In the genomic region with DNA sequence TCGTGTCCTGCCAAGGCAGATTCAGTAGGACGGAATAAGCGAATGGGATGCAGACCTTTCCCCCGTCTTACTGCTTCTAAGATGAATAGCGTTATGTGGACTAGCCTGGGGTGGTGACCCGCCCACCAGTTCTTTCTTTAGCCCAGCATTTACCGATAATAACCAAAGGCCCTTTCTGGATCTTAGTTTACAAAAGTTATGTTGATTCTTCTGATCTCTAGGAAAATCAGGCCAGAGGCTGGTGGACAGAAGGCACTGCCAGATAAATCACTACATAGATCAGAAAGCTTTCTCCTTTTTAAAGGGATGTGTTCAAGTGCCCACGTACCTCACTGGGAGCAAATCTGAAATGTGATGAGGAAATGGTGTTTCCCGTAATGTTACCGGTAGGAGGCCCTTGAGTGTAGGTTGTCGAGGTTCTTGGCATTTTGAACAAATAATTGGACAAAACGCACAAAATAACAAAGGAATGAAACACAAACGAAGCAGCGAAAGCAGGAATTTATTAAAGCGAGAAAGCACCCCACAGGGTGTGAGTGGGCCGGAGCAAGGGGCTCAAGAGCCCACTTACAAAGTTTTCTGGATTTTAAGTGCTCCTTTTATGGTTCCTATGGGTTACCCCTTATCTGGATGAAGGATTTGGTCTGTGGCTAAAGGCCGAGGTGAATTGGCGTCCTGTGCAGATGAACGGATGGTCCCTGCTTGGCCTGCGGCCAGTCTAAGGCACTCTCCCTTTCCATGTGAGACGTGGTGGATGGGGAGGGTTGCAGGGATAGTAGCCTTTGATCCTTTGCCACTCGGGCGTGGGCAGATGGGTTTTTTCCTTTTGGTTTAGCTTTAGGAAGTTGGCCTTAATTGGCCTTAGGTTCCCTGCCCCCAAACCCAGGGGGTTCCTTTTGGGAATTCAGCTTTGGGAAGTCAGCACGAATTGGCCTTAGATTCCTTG, we compare ENCODE assay signal across 8 cellular contexts. TPM values are rescaled to one million over a fixed set of nuclear protein-coding genes. Genes with fewer than 3 reads are reported as not detected.
A peak's percentile ranks its signal among the peaks of the same experiment; 100 is the strongest.
DNase-seq lines count a peak whose midpoint lies in the region; ATAC-seq and TF ChIP-seq lines count a peak whose summit lies in the region.

No MANE protein-coding gene starts in this region.

- WGBS in iPS DF 6.9 (ENCODE audit: insufficient coverage, insufficient read length) = no CpG with 5 or more reads among the region's 24 CpGs

- no peaks in the 10 kb centered on the region for H3K27me3 ChIP-seq in CD8-positive, alpha-beta T cell (ENCODE audit: insufficient read depth, low read length)
- no peaks in the 10 kb centered on the region for H3K27me3 ChIP-seq in iPS DF 6.9 (ENCODE audit: control insufficient read depth, insufficient read depth, low read length)

- peaks cover 47% of the 10 kb centered on the region for H3K4me1 ChIP-seq in CD8-positive, alpha-beta T cell (ENCODE audit: insufficient read depth, low read length)
- H3K4me1 ChIP-seq in iPS DF 6.9 (ENCODE audit: control insufficient read depth, insufficient read depth, low read length) = no peaks in the 10 kb centered on the region

- CTCF ChIA-PET in CD8-positive, alpha-beta T cell (lab: Charles Lee) = interaction anchor here (2.7 kb wide), 1 partner anchor 57 kb away, joined by 13 read pairs; no protein-coding TSS in a partner anchor

- H3K27ac Mint-ChIP-seq in CD8-positive, alpha-beta T cell = peak overlapping the region; percentile 97
- peak overlapping the region; percentile 97 for H3K27ac Mint-ChIP-seq in activated T-cell treated with anti-CD3 and anti-CD28 coated beads, Interleukin-2, amount 50 U/mL, for 72 hours
- peak overlapping the region; percentile 97 for H3K27ac Mint-ChIP-seq in stimulated activated effector memory CD8-positive, alpha-beta T cell treated with anti-CD3 and anti-CD28 coated beads, Interleukin-12 subunit alpha, Interleukin-12 subunit beta, amount 100 ng/mL, for 72 hours

- H3K4me1 Mint-ChIP-seq in CD8-positive, alpha-beta T cell (ENCODE audit: low read depth) = peaks cover 87% of the 10 kb centered on the region
- H3K4me1 Mint-ChIP-seq in activated T-cell treated with anti-CD3 and anti-CD28 coated beads, Interleukin-2, amount 50 U/mL, for 72 hours (ENCODE audit: low read depth) = peaks cover 66% of the 10 kb centered on the region
- peaks cover 74% of the 10 kb centered on the region for H3K4me1 Mint-ChIP-seq in stimulated activated effector memory CD8-positive, alpha-beta T cell treated with anti-CD3 and anti-CD28 coated beads, Interleukin-12 subunit alpha, Interleukin-12 subunit beta, amount 100 ng/mL, for 72 hours

- no peak for DNase-seq in CD8-positive, alpha-beta T cell
- DNase-seq in HPDE6-E6E7 (ENCODE audit: extremely low spot score) (peak; percentile 15), iPS DF 6.9 (ENCODE audit: low read depth, low spot score) (no peak), DMS153 treated with DMSO at 0.1 percent for 48 hours (lab: John Stamatoyannopoulos, UW; ENCODE audit: unreplicated experiment) (no peak)
- DNase-seq in activated T-cell treated with anti-CD3 and anti-CD28 coated beads, Interleukin-2, amount 50 U/mL, for 72 hours = no peak
- no peak for DNase-seq in stimulated activated effector memory CD8-positive, alpha-beta T cell treated with anti-CD3 and anti-CD28 coated beads, Interleukin-12 subunit alpha, Interleukin-12 subunit beta, amount 100 ng/mL, for 72 hours (ENCODE audit: low spot score in 2 of 2)

- no peaks in the 10 kb centered on the region for H3K9me3 Mint-ChIP-seq in CD8-positive, alpha-beta T cell
- no peaks in the 10 kb centered on the region for H3K9me3 Mint-ChIP-seq in activated T-cell treated with anti-CD3 and anti-CD28 coated beads, Interleukin-2, amount 50 U/mL, for 72 hours
- H3K9me3 Mint-ChIP-seq in stimulated activated effector memory CD8-positive, alpha-beta T cell treated with anti-CD3 and anti-CD28 coated beads, Interleukin-12 subunit alpha, Interleukin-12 subunit beta, amount 100 ng/mL, for 72 hours = no peaks in the 10 kb centered on the region

- peaks cover 24% of the 10 kb centered on the region for H3K36me3 Mint-ChIP-seq in CD8-positive, alpha-beta T cell
- peaks cover 9 to 12% of the 10 kb centered on the region in 2 donors for H3K36me3 Mint-ChIP-seq in activated T-cell treated with anti-CD3 and anti-CD28 coated beads, Interleukin-2, amount 50 U/mL, for 72 hours (ENCODE audit: insufficient read depth in 2 of 2)
- H3K36me3 Mint-ChIP-seq in stimulated activated effector memory CD8-positive, alpha-beta T cell treated with anti-CD3 and anti-CD28 coated beads, Interleukin-12 subunit alpha, Interleukin-12 subunit beta, amount 100 ng/mL, for 72 hours = peaks cover 14% of the 10 kb centered on the region

- peak overlapping the region; percentile 94 for H3K4me3 Mint-ChIP-seq in CD8-positive, alpha-beta T cell
- peak overlapping the region; percentile 100 for H3K4me3 Mint-ChIP-seq in activated T-cell treated with anti-CD3 and anti-CD28 coated beads, Interleukin-2, amount 50 U/mL, for 72 hours
- peak overlapping the region; percentile 99 for H3K4me3 Mint-ChIP-seq in stimulated activated effector memory CD8-positive, alpha-beta T cell treated with anti-CD3 and anti-CD28 coated beads, Interleukin-12 subunit alpha, Interleukin-12 subunit beta, amount 100 ng/mL, for 72 hours

- H3K27me3 Mint-ChIP-seq in CD8-positive, alpha-beta T cell (ENCODE audit: low read depth) = no peaks in the 10 kb centered on the region
- H3K27me3 Mint-ChIP-seq in activated T-cell treated with anti-CD3 and anti-CD28 coated beads, Interleukin-2, amount 50 U/mL, for 72 hours (ENCODE audit: low read depth) = no peaks in the 10 kb centered on the region

- TF ChIP-seq CTCF in CD8-positive, alpha-beta T cell (IDR thresholded peaks at IDR 0.05) = no peak

- no peaks in the 10 kb centered on the region for H3K36me3 ChIP-seq in CD8-positive, alpha-beta T cell (ENCODE audit: insufficient read depth, low read length)
- no peaks in the 10 kb centered on the region for H3K36me3 ChIP-seq in iPS DF 6.9 (ENCODE audit: control insufficient read depth, insufficient read depth, low read length)

- intact Hi-C loops in CD8-positive, alpha-beta T cell (cut with DNase I, micrococcal nuclease) = loop anchor here (1.0 to 10.0 kb wide), 10 partner anchors 56 to 1768 kb away; partner anchors contain the start of genes APH1B (in 1 of the 2), CSNK1G1 (in 1 of the 2), PPIB (in 1 of the 2) and RAB11A (in 1 of the 2)

- H3K9me3 ChIP-seq in CD8-positive, alpha-beta T cell (ENCODE audit: low read length) = no peaks in the 10 kb centered on the region
- H3K9me3 ChIP-seq in iPS DF 6.9 (ENCODE audit: control insufficient read depth, insufficient read depth, low read length) = no peaks in the 10 kb centered on the region

- peak overlapping the region; percentile 69 for H3K27ac ChIP-seq in CD8-positive, alpha-beta T cell (ENCODE audit: low read depth, low read length)
- no peak overlapping the region for H3K27ac ChIP-seq in iPS DF 6.9 (ENCODE audit: low read length)

- peak overlapping the region; percentile 76 for H3K4me3 ChIP-seq in CD8-positive, alpha-beta T cell (ENCODE audit: low read depth, low read length)
- H3K4me3 ChIP-seq in iPS DF 6.9 (ENCODE audit: low read length) = peak overlapping the region; percentile 84

- no peak for ATAC-seq in CD8-positive, alpha-beta T cell
- ATAC-seq in activated T-cell treated with anti-CD3 and anti-CD28 coated beads, Interleukin-2, amount 50 U/mL, for 72 hours (replicated peaks in 1 of 2) = no peak
- no peak for ATAC-seq in stimulated activated effector memory CD8-positive, alpha-beta T cell treated with anti-CD3 and anti-CD28 coated beads, Interleukin-12 subunit alpha, Interleukin-12 subunit beta, amount 100 ng/mL, for 72 hours
- ATAC-seq in GM21526 (IDR thresholded peaks at IDR 0.05; ENCODE audit: low FRiP score, unreplicated experiment) (no peak), GM19397 (IDR thresholded peaks at IDR 0.05; ENCODE audit: unreplicated experiment) (no peak)

- POLR2A ChIA-PET in CD8-positive, alpha-beta T cell (lab: Charles Lee) = interaction anchor here (1.2 to 2.3 kb wide), 5 partner anchors 10 to 905 kb away, joined by 3 to 15 read pairs (median 6); partner anchors contain the start of gene PPIB

RNA-seq across cellular contexts. Expression of gene SNX1, which starts 1.0 kb away (rescaled TPM):
- 10 to 100 TPM; 61.0 to 65.8 TPM for total RNA-seq in CD8-positive, alpha-beta T cell
- total RNA-seq in activated T-cell treated with anti-CD3 and anti-CD28 coated beads, Interleukin-2, amount 50 U/mL, for 72 hours = 100 to 1,000 TPM; 104 to 113 TPM

RNA-seq across cellular contexts. Expression of gene CIAO2A, which starts 3.1 kb away (rescaled TPM):
- 10 to 100 TPM; 12.4 to 12.7 TPM for total RNA-seq in CD8-positive, alpha-beta T cell
- total RNA-seq in activated T-cell treated with anti-CD3 and anti-CD28 coated beads, Interleukin-2, amount 50 U/mL, for 72 hours = 10 to 100 TPM; 65.1 to 74.5 TPM

RNA-seq across cellular contexts. Expression of gene DAPK2, which starts 50.5 kb away (rescaled TPM):
- total RNA-seq in CD8-positive, alpha-beta T cell = 1 to 10 TPM; 3.3 to 5.2 TPM
- total RNA-seq in activated T-cell treated with anti-CD3 and anti-CD28 coated beads, Interleukin-2, amount 50 U/mL, for 72 hours = 1 to 10 TPM; 2.3 to 3.3 TPM

RNA-seq across cellular contexts. Expression of gene SNX22, which starts 54.8 kb away (rescaled TPM):
- under 1 TPM; 0.33 to 0.60 TPM for total RNA-seq in CD8-positive, alpha-beta T cell
- under 1 TPM; 0.60 to 0.74 TPM for total RNA-seq in activated T-cell treated with anti-CD3 and anti-CD28 coated beads, Interleukin-2, amount 50 U/mL, for 72 hours

Comparison
In these comparisons a context has a peak if more than half of its experiments do, and no peak if none do; other contexts are left out.
1. RNA of gene CIAO2A, which starts 3.1 kb away (total RNA-seq): 65.1 to 74.5 TPM in activated T-cell treated with anti-CD3 and anti-CD28 coated beads, Interleukin-2, amount 50 U/mL, for 72 hours; 12.4 to 12.7 TPM in CD8-positive, alpha-beta T cell; every median in the first group is over 4 times any median in the second.
2. Peak in every context shown above with its lines, with median percentiles within 50 percentile points of each other: H3K27ac Mint-ChIP-seq and H3K4me3 Mint-ChIP-seq.